Comparison of ENCODE assay signal across 1 cellular context in the genomic region with DNA sequence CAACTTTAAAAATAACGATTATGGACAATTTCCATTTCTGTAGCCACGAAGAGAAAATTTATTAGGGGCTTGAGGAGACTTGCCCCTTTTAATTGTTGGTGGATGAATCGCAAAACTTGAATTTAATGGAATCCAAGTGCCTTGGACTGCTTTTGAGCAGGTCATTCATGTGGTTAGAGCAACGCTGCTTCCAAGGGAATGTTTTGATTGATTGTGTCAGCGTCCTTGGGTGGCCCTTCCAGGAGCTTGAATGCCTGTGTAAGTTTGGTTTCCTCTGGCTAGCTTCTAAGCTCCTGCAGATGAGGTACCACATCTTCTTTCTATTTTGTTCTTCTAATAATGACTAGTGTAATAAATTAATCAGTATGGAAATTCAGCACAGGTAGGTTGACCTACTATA.
TF ChIP-seq lines count a peak whose summit lies in the region.

No MANE protein-coding gene starts in this region.

TF ChIP-seq in SK-N-SH, 30 proteins besides CTCF, POLR2A, EP300 and RAD21 (continued from another document):
- TF ChIP-seq, protein P1, sequence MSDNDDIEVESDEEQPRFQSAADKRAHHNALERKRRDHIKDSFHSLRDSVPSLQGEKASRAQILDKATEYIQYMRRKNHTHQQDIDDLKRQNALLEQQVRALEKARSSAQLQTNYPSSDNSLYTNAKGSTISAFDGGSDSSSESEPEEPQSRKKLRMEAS (IDR thresholded peaks at IDR 0.05; ENCODE audit: low read depth): no peak
- TF ChIP-seq, protein P2, sequence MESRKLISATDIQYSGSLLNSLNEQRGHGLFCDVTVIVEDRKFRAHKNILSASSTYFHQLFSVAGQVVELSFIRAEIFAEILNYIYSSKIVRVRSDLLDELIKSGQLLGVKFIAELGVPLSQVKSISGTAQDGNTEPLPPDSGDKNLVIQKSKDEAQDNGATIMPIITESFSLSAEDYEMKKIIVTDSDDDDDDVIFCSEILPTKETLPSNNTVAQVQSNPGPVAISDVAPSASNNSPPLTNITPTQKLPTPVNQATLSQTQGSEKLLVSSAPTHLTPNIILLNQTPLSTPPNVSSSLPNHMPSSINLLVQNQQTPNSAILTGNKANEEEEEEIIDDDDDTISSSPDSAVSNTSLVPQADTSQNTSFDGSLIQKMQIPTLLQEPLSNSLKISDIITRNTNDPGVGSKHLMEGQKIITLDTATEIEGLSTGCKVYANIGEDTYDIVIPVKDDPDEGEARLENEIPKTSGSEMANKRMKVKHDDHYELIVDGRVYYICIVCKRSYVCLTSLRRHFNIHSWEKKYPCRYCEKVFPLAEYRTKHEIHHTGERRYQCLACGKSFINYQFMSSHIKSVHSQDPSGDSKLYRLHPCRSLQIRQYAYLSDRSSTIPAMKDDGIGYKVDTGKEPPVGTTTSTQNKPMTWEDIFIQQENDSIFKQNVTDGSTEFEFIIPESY (IDR thresholded peaks at IDR 0.05; ENCODE audit: borderline replicate concordance, low read depth): no peak
- no peak for TF ChIP-seq RFX5 (IDR thresholded peaks at IDR 0.05; ENCODE audit: low read length)
